Comparison of ENCODE assay signal across 7 cellular contexts in genomic region chr11:46392421-46393230, GRCh38. TPM values are rescaled to one million over a fixed set of nuclear protein-coding genes. Genes with fewer than 3 reads are reported as not detected.
DNase-seq lines count a peak whose midpoint lies in the region; ATAC-seq and TF ChIP-seq lines count a peak whose summit lies in the region.

No MANE protein-coding gene starts in this region.

- H4K20me1 ChIP-seq in PC-3 (ENCODE audit: low read length) = no peaks in the 10 kb centered on the region

- no peaks in the 10 kb centered on the region for H3K9me2 ChIP-seq in PC-3 (replicated peaks; ENCODE audit: low read length)

- peak overlapping the region in 1 of 2 donors; percentile 18 for H3K27ac Mint-ChIP-seq in natural killer cell
- H3K27ac Mint-ChIP-seq in stimulated activated effector memory CD8-positive, alpha-beta T cell treated with anti-CD3 and anti-CD28 coated beads, Interleukin-12 subunit alpha, Interleukin-12 subunit beta, amount 100 ng/mL, for 72 hours = peak overlapping the region; percentile 56

- BruUV-seq in PC-3 (replicated peaks; lab: Mats Ljungman, UMichigan) = no TSS peak

- H3K9me3 Mint-ChIP-seq in natural killer cell = no peaks in the 10 kb centered on the region
- no peaks in the 10 kb centered on the region for H3K9me3 Mint-ChIP-seq in stimulated activated effector memory CD8-positive, alpha-beta T cell treated with anti-CD3 and anti-CD28 coated beads, Interleukin-12 subunit alpha, Interleukin-12 subunit beta, amount 100 ng/mL, for 72 hours

- H3F3A ChIP-seq in PC-3 (ENCODE audit: low read length, unreplicated experiment) = no peaks in the 10 kb centered on the region

- peak; percentile 71 for ATAC-seq in GM18511 (IDR thresholded peaks at IDR 0.05; ENCODE audit: unreplicated experiment)
- ATAC-seq in HG02981 (IDR thresholded peaks at IDR 0.05; ENCODE audit: unreplicated experiment) = peak; percentile 62
- ATAC-seq in PC-3 = peak; percentile 64
- ATAC-seq in natural killer cell = peak; percentile 91 to 97 (median 93)
- ATAC-seq in stimulated activated effector memory CD8-positive, alpha-beta T cell treated with anti-CD3 and anti-CD28 coated beads, Interleukin-12 subunit alpha, Interleukin-12 subunit beta, amount 100 ng/mL, for 72 hours = peak; percentile 83

- no peaks in the 10 kb centered on the region for H3K79me2 ChIP-seq in PC-3 (ENCODE audit: low read length)

- H3K4me1 ChIP-seq in PC-3 (ENCODE audit: insufficient read depth, low read length) = peaks cover 15% of the 10 kb centered on the region; the same call in 1 of the 2 replicates

- peaks cover 18% of the 10 kb centered on the region in 2 donors for H3K27me3 Mint-ChIP-seq in natural killer cell (ENCODE audit: low read depth in 2 of 2)

- H3K9ac ChIP-seq in PC-3 (ENCODE audit: low read length) = no peak overlapping the region

- H3K9me3 ChIP-seq in PC-3 (ENCODE audit: low read length) = no peaks in the 10 kb centered on the region

- POLR2A ChIA-PET in PC-3 (lab: Charles Lee; ENCODE audit: unreplicated experiment) = no interaction called here

- no peaks in the 10 kb centered on the region for H3K36me3 Mint-ChIP-seq in natural killer cell
- H3K36me3 Mint-ChIP-seq in stimulated activated effector memory CD8-positive, alpha-beta T cell treated with anti-CD3 and anti-CD28 coated beads, Interleukin-12 subunit alpha, Interleukin-12 subunit beta, amount 100 ng/mL, for 72 hours = peaks cover 15% of the 10 kb centered on the region

- TF ChIP-seq CTCF in PC-3 (conservative IDR thresholded peaks at IDR 0.05; ENCODE audit: low read depth, low read length) (no peak), fibroblast of mammary gland (conservative IDR thresholded peaks at IDR 0.05; ENCODE audit: control insufficient read depth, insufficient read depth, low read depth, low read length) (no peak), natural killer cell (IDR thresholded peaks at IDR 0.05) (no peak)

- DNase-seq in PC-3 (peak; percentile 66), fibroblast of mammary gland (ENCODE audit: low read depth) (peak; percentile 72), natural killer cell (peak; percentile 84)
- DNase-seq in activated T-helper 1 cell treated with anti-CD3 and anti-CD28 coated beads, Interleukin-2, amount 50 U/mL, for 16 hours (ENCODE audit: low read depth in 1 of 2, low spot score in 1 of 2) = peak; percentile 60 to 61
- peak; percentile 83 to 91 for DNase-seq in stimulated activated effector memory CD8-positive, alpha-beta T cell treated with anti-CD3 and anti-CD28 coated beads, Interleukin-12 subunit alpha, Interleukin-12 subunit beta, amount 100 ng/mL, for 72 hours (ENCODE audit: low spot score in 2 of 2)

- peak overlapping the region; percentile 71; the same call in 1 of the 2 replicates for H3K4me2 ChIP-seq in PC-3 (ENCODE audit: low read length)

- H3K27ac ChIP-seq in PC-3 (ENCODE audit: low read length) = no peak overlapping the region

- peak overlapping the region; percentile 35; the same call in 1 of the 2 replicates for H3K4me3 ChIP-seq in PC-3 (ENCODE audit: low read length)
- H3K4me3 ChIP-seq in fibroblast of mammary gland (ENCODE audit: control insufficient read depth, low read depth, low read length) = peak overlapping the region; percentile 35

- H2AFZ ChIP-seq in PC-3 (ENCODE audit: low read length) = no peak overlapping the region

- H3K27me3 ChIP-seq in PC-3 (ENCODE audit: low read length) = peaks cover 29% of the 10 kb centered on the region

- no peaks in the 10 kb centered on the region for H3K36me3 ChIP-seq in PC-3 (ENCODE audit: low read depth, low read length)

- CTCF ChIA-PET in PC-3 (lab: Charles Lee) = interaction anchor here (0.6 kb wide), 2 partner anchors 21 to 267 kb away, joined by 4 to 5 read pairs; no protein-coding TSS in a partner anchor

- H3K4me3 Mint-ChIP-seq in natural killer cell = peak overlapping the region; percentile 80
- peak overlapping the region; percentile 74 for H3K4me3 Mint-ChIP-seq in stimulated activated effector memory CD8-positive, alpha-beta T cell treated with anti-CD3 and anti-CD28 coated beads, Interleukin-12 subunit alpha, Interleukin-12 subunit beta, amount 100 ng/mL, for 72 hours

- H3K4me1 Mint-ChIP-seq in natural killer cell = peaks cover 23 to 34% of the 10 kb centered on the region in 2 donors
- peaks cover 34% of the 10 kb centered on the region for H3K4me1 Mint-ChIP-seq in stimulated activated effector memory CD8-positive, alpha-beta T cell treated with anti-CD3 and anti-CD28 coated beads, Interleukin-12 subunit alpha, Interleukin-12 subunit beta, amount 100 ng/mL, for 72 hours

- intact Hi-C loops in PC-3 (cut with micrococcal nuclease) (no loop called here), natural killer cell (cut with micrococcal nuclease) (no loop called here)

RNA-seq across cellular contexts. Expression of gene CHRM4, which starts 1.1 kb away (rescaled TPM):
- total RNA-seq in PC-3 (2014; rRNA removed) (not detected in 2 replicates), natural killer cell (1 to 10 TPM; 2.2 to 6.5 (median 3.7) TPM)

RNA-seq across cellular contexts. Expression of gene MDK, which starts 11.2 kb away (rescaled TPM):
- total RNA-seq in PC-3 (2014; rRNA removed) (184 and 232 TPM in 2 replicates), natural killer cell (10 to 100 TPM in 1 of 3 donors, 1 to 10 TPM in 2; 4.5 to 10.6 (median 6.3) TPM)

RNA-seq across cellular contexts. Expression of gene DGKZ, which starts 45.4 kb away (rescaled TPM):
- total RNA-seq in PC-3 (2014; rRNA removed) (70.2 and 91.0 TPM in 2 replicates), natural killer cell (100 to 1,000 TPM; 307 to 377 (median 350) TPM)

Comparison
In these comparisons a context has a peak if more than half of its experiments do, and no peak if none do; other contexts are left out.
1. RNA of gene MDK, which starts 11.2 kb away (total RNA-seq): 184 to 232 TPM in PC-3; 4.5 to 10.6 TPM in natural killer cell; every median in the first group is over 10 times any median in the second.
2. Peak in every context shown above with its lines, with median percentiles within 50 percentile points of each other: ATAC-seq and DNase-seq.